Comparison of ENCODE assay signal across 1 cellular context in genomic region chr11:67255353-67255752, GRCh38.
TF ChIP-seq lines count a peak whose summit lies in the region.

No MANE protein-coding gene starts in this region.

TF ChIP-seq in GM12891, 5 proteins besides CTCF, POLR2A, EP300 and RAD21:
- TF ChIP-seq SPI1 (IDR thresholded peaks at IDR 0.05; ENCODE audit: low read depth, low read length) (no peak), POLR2AphosphoS5 (IDR thresholded peaks at IDR 0.05; ENCODE audit: low read depth, low read length) (0 out of 2 replicates have a peak, but pooled peaks have one; percentile 19)
